ENCODE assay signal across 28 cellular contexts in genomic region chr5:19695248-19695647, GRCh38.
"Had no signal": no experiment of that assay in that cellular context is flagged by ENCODE, and none has a peak within 500 bp of the region (broad histone marks: within the 10 kb centered on the region; RNA-seq: fewer than 3 reads in every experiment).

No MANE protein-coding gene starts in this region.

- H3K4me3 ChIP-seq: neural progenitor cell, ovary, psoas muscle, skin epidermis, smooth muscle cell, spleen, suprapubic skin, testis, tibial artery, transverse colon, upper lobe of right lung, vagina had no signal

- H3K9me3 ChIP-seq: ovary, psoas muscle, suprapubic skin, testis, tibial artery, upper lobe of right lung, vagina had no signal

- H3K27ac ChIP-seq: neural progenitor cell, ovary, parathyroid adenoma, psoas muscle, skin epidermis, spleen, suprapubic skin, testis, tibial artery, transverse colon, upper lobe of right lung, vagina had no signal

- H3K79me2 ChIP-seq: parathyroid adenoma had no signal

- H3K36me3 ChIP-seq: neural progenitor cell, ovary, spleen, suprapubic skin, tibial artery, transverse colon, upper lobe of right lung, vagina had no signal

- ATAC-seq: natural killer cell; psoas muscle; right cardiac atrium; sciatic nerve; stimulated activated memory B cell treated with anti-CD40 and anti-IgM and Interleukin-4, amounts not matched to agents 10 μg/mL and 1 μg/mL and 100 μg/mL, for 72 hours; stimulated activated naive CD8-positive, alpha-beta T cell treated with anti-CD3 and anti-CD28 coated beads, Interleukin-15, amount 100 ng/mL, for 72 hours; stimulated activated naive CD8-positive, alpha-beta T cell treated with anti-CD3 and anti-CD28 coated beads, Interleukin-15, Interleukin-2, amounts not matched to agents 100 U/mL and 50 U/mL, for 24 hours; upper lobe of right lung had no signal

- H3K27me3 ChIP-seq: neural progenitor cell, ovary, spleen, suprapubic skin, testis, tibial artery, transverse colon, upper lobe of right lung, vagina had no signal

- H2AFZ ChIP-seq: neural progenitor cell, parathyroid adenoma had no signal

- H3K4me2 ChIP-seq: neural progenitor cell, smooth muscle cell had no signal

- H3K4me1 ChIP-seq: neural progenitor cell, parathyroid adenoma, psoas muscle, spleen, suprapubic skin, testis, tibial artery, transverse colon, upper lobe of right lung, vagina had no signal

- H3K9ac ChIP-seq: neural progenitor cell, parathyroid adenoma had no signal

- DNase-seq: natural killer cell; occipital lobe; ovary; posterior cingulate gyrus; psoas muscle; right cardiac atrium; spleen; stimulated activated CD4-positive, alpha-beta T cell treated with anti-CD3 and anti-CD28 coated beads, Interleukin-12 subunit alpha, Interleukin-12 subunit beta, amount 100 ng/mL, for 4 hours; stimulated activated CD4-positive, alpha-beta T cell treated with anti-CD3 and anti-CD28 coated beads, Interleukin-1b, Interleukin-23, amount 100 ng/mL, for 48 hours; stimulated activated CD4-positive, alpha-beta T cell treated with anti-CD3 and anti-CD28 coated beads, Interleukin-4, amount 100 ng/mL, for 1 hour; stimulated activated CD4-positive, alpha-beta T cell treated with anti-CD3 and anti-CD28 coated beads, Interleukin-4, amount 100 ng/mL, for 4 hours; stimulated activated CD8-positive, alpha-beta memory T cell treated with anti-CD3 and anti-CD28 coated beads, Interleukin-4, amount 100 ng/mL, for 48 hours; stimulated activated naive CD4-positive, alpha-beta T cell; stimulated activated naive CD8-positive, alpha-beta T cell treated with anti-CD3 and anti-CD28 coated beads, Interleukin-15, amount 100 ng/mL, for 72 hours; stimulated activated naive CD8-positive, alpha-beta T cell treated with anti-CD3 and anti-CD28 coated beads, Interleukin-15, Interleukin-2, amounts not matched to agents 100 U/mL and 50 U/mL, for 24 hours; substantia nigra; testis; tibial artery; transverse colon; upper lobe of right lung had no signal
